Comparison of ENCODE assay signal across 9 cellular contexts in genomic region chr4:184416913-184417734, GRCh38. TPM values are rescaled to one million over a fixed set of nuclear protein-coding genes. Genes with fewer than 3 reads are reported as not detected.
DNase-seq lines count a peak whose midpoint lies in the region; ATAC-seq and TF ChIP-seq lines count a peak whose summit lies in the region.
"Had no signal": no experiment of that assay in that cellular context is flagged by ENCODE, and none has a peak within 500 bp of the region (broad histone marks: within the 10 kb centered on the region; RNA-seq: fewer than 3 reads in every experiment).

No MANE protein-coding gene starts in this region.

- H3K4me1 ChIP-seq in sigmoid colon, result peaks cover 0 to 31% (median 24%) of the 10 kb centered on the region in 4 donors

- H3K27me3 ChIP-seq in sigmoid colon, result no peaks in the 10 kb centered on the region

- H3K4me3 ChIP-seq in coronary artery, result peak overlapping the region; percentile 60
- H3K4me3 ChIP-seq in sigmoid colon, result peak overlapping the region in 3 of 4 donors; percentile 2 to 28 (median 17)

- TF ChIP-seq POLR2A in sigmoid colon (IDR thresholded peaks at IDR 0.05), result no peak

- intact Hi-C loops in sigmoid colon (cut with DNase I), result no loop called here

- H3K27ac ChIP-seq in coronary artery (peak overlapping the region; percentile 64 to 79), sigmoid colon (peak overlapping the region; percentile 56 to 75 (median 66))
- H3K27ac ChIP-seq: VCaP had no signal

- H3K9me3 Mint-ChIP-seq in nephron progenitor cell, result peaks cover 9% of the 10 kb centered on the region

- no peak for DNase-seq in T-helper 17 cell
- DNase-seq in coronary artery (ENCODE audit: low spot score), result no peak
- DNase-seq in sigmoid colon, result no peak
- no peak for DNase-seq in nephron progenitor cell
- no peak for DNase-seq in iPS-NIHi7 (ENCODE audit: extremely low spot score)
- no peak for DNase-seq in DMS153 treated with DMSO at 0.1 percent for 48 hours (lab: John Stamatoyannopoulos, UW; ENCODE audit: unreplicated experiment)

- no peak for TF ChIP-seq EP300 in sigmoid colon (IDR thresholded peaks at IDR 0.05)

- H3K36me3 Mint-ChIP-seq in T-helper 17 cell (ENCODE audit: low read depth) (peaks cover 2% of the 10 kb centered on the region), nephron progenitor cell (ENCODE audit: low read depth) (peaks cover 51% of the 10 kb centered on the region)

- H3K27me3 Mint-ChIP-seq in T-helper 17 cell (no peaks in the 10 kb centered on the region), nephron progenitor cell (ENCODE audit: low read depth, poor library complexity) (peaks cover 8% of the 10 kb centered on the region)

- TF ChIP-seq CTCF in coronary artery (IDR thresholded peaks at IDR 0.05), result no peak
- TF ChIP-seq CTCF in sigmoid colon (IDR thresholded peaks at IDR 0.05), result no peak
- TF ChIP-seq CTCF in nephron progenitor cell (IDR thresholded peaks at IDR 0.05), result no peak

- H3K36me3 ChIP-seq in sigmoid colon, result peaks cover 0 to 33% (median 15%) of the 10 kb centered on the region in 4 donors

- ATAC-seq in GM19025 (IDR thresholded peaks at IDR 0.05; ENCODE audit: low read depth, unreplicated experiment) (peak; percentile 37), HG03066 (IDR thresholded peaks at IDR 0.05; ENCODE audit: low read depth, unreplicated experiment) (peak; percentile 41), T-helper 17 cell (peak; percentile 34)

- peaks cover 59% of the 10 kb centered on the region for H3K4me1 Mint-ChIP-seq in T-helper 17 cell
- H3K4me1 Mint-ChIP-seq in nephron progenitor cell, result peaks cover 10% of the 10 kb centered on the region

- WGBS in sigmoid colon, 2 donors, result 58 to 77% methylated on average over 12 of the region's 12 CpGs

- H3K27ac Mint-ChIP-seq in T-helper 17 cell (peak overlapping the region; percentile 91), nephron progenitor cell (no peak overlapping the region)

- H3K9me3 ChIP-seq in T-helper 17 cell (ENCODE audit: control insufficient read depth, low read length, poor library complexity, severe bottlenecking) (no peaks in the 10 kb centered on the region), sigmoid colon (no peaks in the 10 kb centered on the region)

- H3K4me3 Mint-ChIP-seq in T-helper 17 cell (peak overlapping the region; percentile 84), nephron progenitor cell (no peak overlapping the region)

RNA-seq across cellular contexts. Expression of gene IRF2, which starts 57.2 kb away (rescaled TPM):
- total RNA-seq in T-helper 17 cell (10 to 100 TPM; 33.5 to 37.2 TPM), sigmoid colon (10 to 100 TPM; 29.3 to 39.7 (median 31.3) TPM)
- polyA plus RNA-seq in sigmoid colon, result 10 to 100 TPM; 27.6 to 41.8 (median 35.4) TPM
